In the genomic region with DNA sequence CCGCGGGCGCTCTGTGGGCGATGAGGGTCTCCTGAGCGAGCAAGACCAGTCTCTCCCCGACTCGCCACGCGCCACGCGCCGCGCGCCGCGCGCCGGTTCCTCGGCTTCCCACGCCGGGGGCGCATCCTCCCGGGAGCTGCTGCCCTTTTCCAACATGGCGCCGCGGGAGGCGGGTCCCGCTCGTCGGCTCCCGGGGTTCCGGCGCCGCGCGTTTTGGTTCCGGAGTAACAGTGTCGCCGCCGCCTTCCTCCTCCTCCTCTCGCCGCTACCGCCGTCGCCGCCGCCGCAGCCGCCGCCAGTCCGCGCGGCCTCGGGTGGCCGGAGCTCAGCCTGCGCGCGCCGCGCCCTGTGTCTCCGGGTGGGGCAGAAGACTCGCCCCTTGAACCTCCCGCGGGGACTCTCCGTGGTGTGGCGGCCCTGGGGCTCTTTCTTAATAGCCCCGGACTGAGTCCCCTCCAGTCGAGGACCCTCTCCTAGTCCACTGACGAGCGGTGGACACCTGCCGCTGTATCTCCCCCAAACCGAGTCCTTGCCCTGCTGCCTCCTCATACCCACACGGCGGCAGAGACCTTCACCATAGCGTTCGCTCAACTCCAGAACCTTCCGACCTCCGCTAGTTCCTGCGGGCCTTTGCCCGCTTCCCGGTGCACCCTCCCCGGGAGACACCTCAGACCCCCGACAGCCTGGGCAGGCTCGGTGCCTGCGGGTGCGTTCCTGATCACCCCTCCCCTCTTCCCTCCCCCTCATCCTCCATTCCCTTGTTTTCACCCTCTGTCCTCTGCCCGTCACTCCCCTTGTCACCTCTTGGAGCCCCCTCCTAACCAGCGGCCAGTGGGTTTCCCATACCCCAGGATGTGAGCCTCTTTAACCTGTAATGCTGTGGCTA, we compare ENCODE assay signal across 8 cellular contexts. TPM values are rescaled to one million over a fixed set of nuclear protein-coding genes. Genes with fewer than 3 reads are reported as not detected.
A peak's percentile ranks its signal among the peaks of the same experiment; 100 is the strongest.
DNase-seq lines count a peak whose midpoint lies in the region; ATAC-seq and TF ChIP-seq lines count a peak whose summit lies in the region.

A gene (plus strand): TSS at position 242 of the 886 bp plus-strand sequence. CDS start 633 bp downstream, at position 875.

- peak within 1 kb of the TSS; percentile 89 for H3K27ac ChIP-seq in colonic mucosa
- H3K27ac ChIP-seq in left lung, result peak within 1 kb of the TSS; percentile 83 to 87

- H3K4me3 ChIP-seq in colonic mucosa (peak within 1 kb of the TSS; percentile 64), left lung (peak within 1 kb of the TSS; percentile 68 to 78)

- H3K27me3 ChIP-seq in colonic mucosa, result no peaks in the 10 kb centered on the region
- no peaks in the 10 kb centered on the region for H3K27me3 ChIP-seq in left lung

- H3K36me3 ChIP-seq in colonic mucosa (no peaks in the 10 kb centered on the region), left lung (peaks cover 0 to 9% of the 10 kb centered on the region in 2 donors)

- ATAC-seq in HG02943 (IDR thresholded peaks at IDR 0.05; ENCODE audit: low read depth, unreplicated experiment), result peak; percentile 45
- ATAC-seq in left lung, result peak; percentile 96
- no peak for ATAC-seq in HG02870 (IDR thresholded peaks at IDR 0.05; ENCODE audit: unreplicated experiment)

- H3K4me1 ChIP-seq in colonic mucosa (no peaks in the 10 kb centered on the region), left lung (peaks cover 13 to 29% of the 10 kb centered on the region in 2 donors)

- H3K9me3 ChIP-seq in colonic mucosa (no peaks in the 10 kb centered on the region), left lung (no peaks in the 10 kb centered on the region)

- peak within 1 kb of the TSS; percentile 87 to 92 for H3K9ac ChIP-seq in colonic mucosa (ENCODE audit: low read depth in 2 of 2, low read length in 2 of 2)

- peak; percentile 76 for DNase-seq in GDM1 (lab: John Stamatoyannopoulos, UW)
- DNase-seq in NCI-H510A (lab: John Stamatoyannopoulos, UW), result peak; percentile 37
- peak; percentile 88 for DNase-seq in activated CD4-positive, alpha-beta T cell treated with anti-CD3 and anti-CD28 coated beads for 48 hours
- peak; percentile 88 for DNase-seq in colonic mucosa
- peak; percentile 88 to 98 for DNase-seq in left lung
- DNase-seq in stimulated activated CD4-positive, alpha-beta T cell treated with anti-CD3 and anti-CD28 coated beads, Interleukin-2, amount 100 ng/mL, for 24 hours, result peak; percentile 86 to 89

- TF ChIP-seq CTCF in colonic mucosa (IDR thresholded peaks at IDR 0.05) (no peak), left lung (IDR thresholded peaks at IDR 0.05) (no peak)

- intact Hi-C loops in colonic mucosa (cut with DNase I), result loop anchor here (10.0 kb wide), 1 partner anchor 292 kb away; no protein-coding TSS in a partner anchor
- intact Hi-C loops in left lung (cut with DNase I), result no loop called here

RNA-seq across cellular contexts. Expression of the gene that starts here (rescaled TPM):
- total RNA-seq in colonic mucosa, result 10 to 100 TPM; 19.1 to 20.2 TPM
- 10 to 100 TPM; 13.5 to 17.0 TPM for total RNA-seq in left lung

Comparison
In these comparisons a context has a peak if more than half of its experiments do, and no peak if none do; other contexts are left out.
1. DNase-seq: peak in every context shown above with its lines; median percentile 93 in left lung; 88 in activated CD4-positive, alpha-beta T cell treated with anti-CD3 and anti-CD28 coated beads for 48 hours; 88 in colonic mucosa; 88 in stimulated activated CD4-positive, alpha-beta T cell treated with anti-CD3 and anti-CD28 coated beads, Interleukin-2, amount 100 ng/mL, for 24 hours; 76 in GDM1; 37 in NCI-H510A.